ENCODE assay signal across 10 cellular contexts in genomic region chr1:153522294-153523048, GRCh38. TPM values are rescaled to one million over a fixed set of nuclear protein-coding genes. Genes with fewer than 3 reads are reported as not detected.
DNase-seq lines count a peak whose midpoint lies in the region; ATAC-seq and TF ChIP-seq lines count a peak whose summit lies in the region.
"Not testable (repeated sequence)": the region's sequence is repeated elsewhere in the genome, so short reads cannot be mapped to it uniquely, and the experiment has no call there.
"Had no signal": no experiment of that assay in that cellular context is flagged by ENCODE, and none has a peak within 500 bp of the region (broad histone marks: within the 10 kb centered on the region; RNA-seq: fewer than 3 reads in every experiment).

No MANE protein-coding gene starts in this region.

- not testable (repeated sequence) for H3K4me3 ChIP-seq in DND-41 (ENCODE audit: low read depth in 1 of 2, low read length in 2 of 2); PC-3 (ENCODE audit: low read length); mammary epithelial cell (replicated peaks in 1 of 3; ENCODE audit: insufficient read depth in 1 of 3, low read depth in 2 of 3, low read length in 3 of 3); sigmoid colon

- peak; percentile 33 for DNase-seq in DND-41
- DNase-seq in PC-3; activated CD8-positive, alpha-beta T cell treated with anti-CD3 and anti-CD28 coated beads, Interleukin-2, amount 10 ng/mL, durations not matched to agents 7 days and 5 days; mammary epithelial cell: not testable (repeated sequence)
- peak; percentile 14 for DNase-seq in cardiac septum (ENCODE audit: low spot score)
- peak; percentile 21 for DNase-seq in sigmoid colon

- H3K4me1 ChIP-seq in DND-41 (ENCODE audit: insufficient read depth, low read length), result not testable (repeated sequence)
- H3K4me1 ChIP-seq in PC-3 (ENCODE audit: insufficient read depth, low read length) (peaks cover 11% of the 10 kb centered on the region), mammary epithelial cell (ENCODE audit: insufficient read depth, low read length) (peaks cover 41% of the 10 kb centered on the region), sigmoid colon (peaks cover 0 to 22% (median 14%) of the 10 kb centered on the region in 4 donors)

- not testable (repeated sequence) for H3K4me2 ChIP-seq in DND-41 (ENCODE audit: insufficient read depth, low read length); PC-3 (ENCODE audit: low read length); mammary epithelial cell (ENCODE audit: insufficient read depth, low read depth, low read length)

- H3K9me3 Mint-ChIP-seq in activated CD8-positive, alpha-beta T cell treated with anti-CD3 and anti-CD28 coated beads, Interleukin-2, amount 10 ng/mL, durations not matched to agents 7 days and 5 days (ENCODE audit: insufficient read depth); activated naive CD8-positive, alpha-beta T cell (ENCODE audit: low read depth): not testable (repeated sequence)

- 90% methylated on average over 15 of the region's 15 CpGs for whole genome bisulfite sequencing in mammary epithelial cell (ENCODE audit: low coverage, missing lambda C conversion rate)
- WGBS in sigmoid colon, 2 donors, result 78 to 84% methylated on average over 15 of the region's 15 CpGs

- CTCF ChIA-PET in PC-3 (lab: Charles Lee); mammary epithelial cell (lab: Charles Lee; ENCODE audit: low non-redundant PET): not testable (repeated sequence)
- CTCF ChIA-PET in activated CD8-positive, alpha-beta T cell treated with anti-CD3 and anti-CD28 coated beads, Interleukin-2, amount 10 ng/mL, durations not matched to agents 7 days and 5 days (lab: Charles Lee), result interaction anchor here (1.2 to 6.2 kb wide), 7 partner anchors 10 to 49 kb away, joined by 3 to 48 read pairs (median 8); partner anchors contain the start of genes S100A4 and S100A5

- H3K36me3 ChIP-seq in DND-41 (ENCODE audit: insufficient read depth, low read length); PC-3 (ENCODE audit: low read depth, low read length); mammary epithelial cell (ENCODE audit: insufficient read depth, low read length); sigmoid colon: not testable (repeated sequence)

- H4K20me1 ChIP-seq in DND-41 (ENCODE audit: insufficient read depth, low read length); PC-3 (ENCODE audit: low read length); mammary epithelial cell (ENCODE audit: insufficient read depth, low read length): not testable (repeated sequence)

- intact Hi-C loops in PC-3 (cut with micrococcal nuclease); mammary epithelial cell (cut with micrococcal nuclease); cardiac septum (cut with DNase I); sigmoid colon (cut with DNase I): not testable (repeated sequence)

- in situ Hi-C loops in mammary epithelial cell (cut with MboI; ENCODE audit: low sequenced_read_pairs in 2 of 2), result not testable (repeated sequence)

- H3K9me2 ChIP-seq in PC-3 (replicated peaks; ENCODE audit: low read length), result not testable (repeated sequence)

- peak; percentile 47; the same call in 2 of the 3 replicates for ATAC-seq in DND-41 (ENCODE audit: insufficient read depth, low read depth)
- not testable (repeated sequence) for ATAC-seq in PC-3; activated CD8-positive, alpha-beta T cell treated with anti-CD3 and anti-CD28 coated beads, Interleukin-2, amount 10 ng/mL, durations not matched to agents 7 days and 5 days

- peak overlapping the region; percentile 76 for H3K27ac Mint-ChIP-seq in activated CD8-positive, alpha-beta T cell treated with anti-CD3 and anti-CD28 coated beads, Interleukin-2, amount 10 ng/mL, durations not matched to agents 7 days and 5 days
- H3K27ac Mint-ChIP-seq in activated naive CD8-positive, alpha-beta T cell, result peak overlapping the region; percentile 51

- TF ChIP-seq POLR2A in sigmoid colon (IDR thresholded peaks at IDR 0.05), result not testable (repeated sequence)

- not testable (repeated sequence) for H3F3A ChIP-seq in PC-3 (ENCODE audit: low read length, unreplicated experiment)

- H3K9me3 ChIP-seq in DND-41 (ENCODE audit: insufficient read depth, low read length, severe bottlenecking); PC-3 (ENCODE audit: low read length); mammary epithelial cell (replicated peaks; ENCODE audit: insufficient read depth, low read length); sigmoid colon: not testable (repeated sequence)

- H3K9ac ChIP-seq in DND-41 (ENCODE audit: low read depth, low read length); PC-3 (ENCODE audit: low read length); mammary epithelial cell (ENCODE audit: insufficient read depth, low read length): not testable (repeated sequence)

- BruUV-seq in PC-3 (replicated peaks; lab: Mats Ljungman, UMichigan) (TSS peak; percentile 99), mammary epithelial cell (replicated peaks; lab: Mats Ljungman, UMichigan) (TSS peak; percentile 86)

- POLR2A ChIA-PET in PC-3 (lab: Charles Lee; ENCODE audit: unreplicated experiment), result not testable (repeated sequence)
- POLR2A ChIA-PET in activated CD8-positive, alpha-beta T cell treated with anti-CD3 and anti-CD28 coated beads, Interleukin-2, amount 10 ng/mL, durations not matched to agents 7 days and 5 days (lab: Charles Lee), result interaction anchor here (0.8 to 1.4 kb wide), 3 partner anchors 9 to 23 kb away, joined by 3 to 4 read pairs (median 3); partner anchors contain the start of gene S100A6

- not testable (repeated sequence) for H2AFZ ChIP-seq in DND-41 (ENCODE audit: low read depth, low read length); PC-3 (ENCODE audit: low read length); mammary epithelial cell (ENCODE audit: low read depth, low read length)

- dilution Hi-C loops in mammary epithelial cell (cut with HindIII; ENCODE audit: low sequenced_read_pairs), result not testable (repeated sequence)

- not testable (repeated sequence) for H3K27me3 Mint-ChIP-seq in activated CD8-positive, alpha-beta T cell treated with anti-CD3 and anti-CD28 coated beads, Interleukin-2, amount 10 ng/mL, durations not matched to agents 7 days and 5 days (ENCODE audit: low read depth); activated naive CD8-positive, alpha-beta T cell

- peaks cover 22% of the 10 kb centered on the region for H3K4me1 Mint-ChIP-seq in activated CD8-positive, alpha-beta T cell treated with anti-CD3 and anti-CD28 coated beads, Interleukin-2, amount 10 ng/mL, durations not matched to agents 7 days and 5 days (ENCODE audit: low read depth)
- H3K4me1 Mint-ChIP-seq in activated naive CD8-positive, alpha-beta T cell (ENCODE audit: low read depth), result not testable (repeated sequence)

- TF ChIP-seq CTCF in DND-41 (IDR thresholded peaks at IDR 0.05; ENCODE audit: borderline replicate concordance, extremely low read depth, low read length, poor library complexity, severe bottlenecking); PC-3 (conservative IDR thresholded peaks at IDR 0.05; ENCODE audit: low read depth, low read length); mammary epithelial cell (conservative IDR thresholded peaks at IDR 0.05 in 1 of 2, IDR thresholded peaks at IDR 0.05 in 1 of 2; ENCODE audit: extremely low read depth in 1 of 2, insufficient read depth in 1 of 2, low read depth in 1 of 2, low read length in 2 of 2); sigmoid colon (IDR thresholded peaks at IDR 0.05): not testable (repeated sequence)

- not testable (repeated sequence) for TF ChIP-seq EP300 in sigmoid colon (IDR thresholded peaks at IDR 0.05)

- not testable (repeated sequence) for H3K4me3 Mint-ChIP-seq in activated CD8-positive, alpha-beta T cell treated with anti-CD3 and anti-CD28 coated beads, Interleukin-2, amount 10 ng/mL, durations not matched to agents 7 days and 5 days
- H3K4me3 Mint-ChIP-seq in activated naive CD8-positive, alpha-beta T cell, result peak overlapping the region; percentile 35

- not testable (repeated sequence) for H3K27me3 ChIP-seq in DND-41 (ENCODE audit: insufficient read depth, low read length, poor library complexity); PC-3 (ENCODE audit: low read length); mammary epithelial cell (ENCODE audit: insufficient read depth, low read length); sigmoid colon

- H3K36me3 Mint-ChIP-seq in activated CD8-positive, alpha-beta T cell treated with anti-CD3 and anti-CD28 coated beads, Interleukin-2, amount 10 ng/mL, durations not matched to agents 7 days and 5 days (ENCODE audit: low read depth); activated naive CD8-positive, alpha-beta T cell: not testable (repeated sequence)

- not testable (repeated sequence) for H3K27ac ChIP-seq in DND-41 (ENCODE audit: low read length); PC-3 (ENCODE audit: low read length); mammary epithelial cell (ENCODE audit: insufficient read depth, low read depth, low read length); sigmoid colon

- H3K79me2 ChIP-seq in DND-41 (ENCODE audit: insufficient read depth, low read length); PC-3 (ENCODE audit: low read length); mammary epithelial cell (ENCODE audit: insufficient read depth, low read length): not testable (repeated sequence)

RNA-seq across cellular contexts. Expression of gene S100A6, which starts 13.3 kb away (rescaled TPM):
- total RNA-seq in PC-3 (2014; rRNA removed) (1,818 and 2,572 TPM in 2 replicates), mammary epithelial cell (1,000 to 10,000 TPM; 1,155 to 2,455 TPM), cardiac septum (418 TPM), sigmoid colon (1,000 to 10,000 TPM in 1 of 4 donors, 100 to 1,000 TPM in 3; 445 to 1,159 (median 590) TPM)
- 100 to 1,000 TPM; 425 to 431 TPM for total RNA-seq in activated CD8-positive, alpha-beta T cell treated with anti-CD3 and anti-CD28 coated beads, Interleukin-2, amount 10 ng/mL, durations not matched to agents 7 days and 5 days
- polyA plus RNA-seq in mammary epithelial cell (2,730 TPM), sigmoid colon (1,000 to 10,000 TPM; 4,079 to 7,223 (median 4,178) TPM)
- polyA minus RNA-seq in mammary epithelial cell, result 719 TPM

RNA-seq across cellular contexts. Expression of gene S100A5, which starts 18.3 kb away (rescaled TPM):
- 2.5 and 6.3 TPM in 2 replicates for total RNA-seq in PC-3 (2014; rRNA removed)
- total RNA-seq in activated CD8-positive, alpha-beta T cell treated with anti-CD3 and anti-CD28 coated beads, Interleukin-2, amount 10 ng/mL, durations not matched to agents 7 days and 5 days, result 1 to 10 TPM; 1.8 to 1.9 TPM
- not detected for total RNA-seq in mammary epithelial cell
- polyA plus RNA-seq in mammary epithelial cell, result 0.34 TPM
- not detected for polyA minus RNA-seq in mammary epithelial cell
- total RNA-seq in cardiac septum, result not detected
- not detected for total RNA-seq in sigmoid colon
- polyA plus RNA-seq in sigmoid colon, result not detected
- total RNA-seq: GM23338, IMR-90 had no signal

RNA-seq across cellular contexts. Expression of gene S100A4, which starts 23.1 kb away (rescaled TPM):
- total RNA-seq in PC-3 (2014; rRNA removed), result 32.2 and 55.8 TPM in 2 replicates
- total RNA-seq in activated CD8-positive, alpha-beta T cell treated with anti-CD3 and anti-CD28 coated beads, Interleukin-2, amount 10 ng/mL, durations not matched to agents 7 days and 5 days, result 100 to 1,000 TPM; 628 to 665 TPM
- 1 to 10 TPM; 4.3 to 9.9 TPM for total RNA-seq in mammary epithelial cell
- 24.2 TPM for polyA plus RNA-seq in mammary epithelial cell
- polyA minus RNA-seq in mammary epithelial cell, result not detected
- total RNA-seq in cardiac septum, result 107 TPM
- total RNA-seq in sigmoid colon, result 100 to 1,000 TPM; 189 to 486 (median 288) TPM
- polyA plus RNA-seq in sigmoid colon, result 100 to 1,000 TPM; 304 to 499 (median 336) TPM

RNA-seq across cellular contexts. Expression of gene S100A3, which starts 26.6 kb away (rescaled TPM):
- 4.6 and 7.9 TPM in 2 replicates for total RNA-seq in PC-3 (2014; rRNA removed)
- total RNA-seq in activated CD8-positive, alpha-beta T cell treated with anti-CD3 and anti-CD28 coated beads, Interleukin-2, amount 10 ng/mL, durations not matched to agents 7 days and 5 days, result not detected
- 10 to 100 TPM in 1 of 2 donors, 1 to 10 TPM in 1; 3.5 to 58.6 TPM for total RNA-seq in mammary epithelial cell
- 46.1 TPM for polyA plus RNA-seq in mammary epithelial cell
- 17.4 TPM for polyA minus RNA-seq in mammary epithelial cell
- 1.3 TPM for total RNA-seq in cardiac septum
- total RNA-seq in sigmoid colon, result 1 to 10 TPM; 1.1 to 4.3 (median 2.2) TPM
- 1 to 10 TPM; 1.4 to 3.9 (median 3.6) TPM for polyA plus RNA-seq in sigmoid colon
- total RNA-seq: CD4-positive, CD25-positive, alpha-beta regulatory T cell; GM23338 had no signal
- polyA plus RNA-seq: CD4-positive, CD25-positive, alpha-beta regulatory T cell; GM23338 had no signal

RNA-seq across cellular contexts. Expression of gene S100A2, which starts 43.2 kb away (rescaled TPM):
- total RNA-seq in PC-3 (2014; rRNA removed), result 358 and 373 TPM in 2 replicates
- under 1 TPM in 1 of 2 experiments, not detected in 1; 0.63 TPM for total RNA-seq in activated CD8-positive, alpha-beta T cell treated with anti-CD3 and anti-CD28 coated beads, Interleukin-2, amount 10 ng/mL, durations not matched to agents 7 days and 5 days
- total RNA-seq in mammary epithelial cell, result over 10,000 TPM in 1 of 2 donors, 1,000 to 10,000 TPM in 1; 2,255 to 12,622 TPM
- 15,689 TPM for polyA plus RNA-seq in mammary epithelial cell
- polyA minus RNA-seq in mammary epithelial cell, result 4,465 TPM
- 5.0 TPM for total RNA-seq in cardiac septum
- 1 to 10 TPM in 1 of 4 donors, under 1 TPM in 1, not detected in 2; 0.68 to 1.8 TPM for total RNA-seq in sigmoid colon
- 10 to 100 TPM in 1 of 3 donors, 1 to 10 TPM in 2; 1.8 to 16.2 (median 2.3) TPM for polyA plus RNA-seq in sigmoid colon
- total RNA-seq: CD4-positive, CD25-positive, alpha-beta regulatory T cell had no signal
- polyA plus RNA-seq: CD4-positive, CD25-positive, alpha-beta regulatory T cell had no signal
